ENCODE assay signal across 20 cellular contexts in genomic region chr5:74622944-74623343, GRCh38. TPM values are rescaled to one million over a fixed set of nuclear protein-coding genes. Genes with fewer than 3 reads are reported as not detected.
DNase-seq lines count a peak whose midpoint lies in the region; ATAC-seq, FAIRE-seq and TF ChIP-seq lines count a peak whose summit lies in the region.
"Had no signal": no experiment of that assay in that cellular context is flagged by ENCODE, and none has a peak within 500 bp of the region (broad histone marks: within the 10 kb centered on the region; RNA-seq: fewer than 3 reads in every experiment).

No MANE protein-coding gene starts in this region.

- peak overlapping the region; percentile 93 for H3K27ac Mint-ChIP-seq in neural crest cell (ENCODE audit: unreplicated experiment)
- H3K27ac Mint-ChIP-seq: B cell; CD4-positive, CD25-positive, alpha-beta regulatory T cell had no signal

- H3K4me3 ChIP-seq in K562 (no peak overlapping the region), vagina (no peak overlapping the region)
- H3K4me3 ChIP-seq: HAP-1, PC-9, SJCRH30 had no signal

- H3K27ac ChIP-seq in K562 (ENCODE audit: extremely low read depth, low read depth, low read length) = no peak overlapping the region
- H3K27ac ChIP-seq in vagina = no peak overlapping the region
- H3K27ac ChIP-seq: 22Rv1, HL-60, SJCRH30 had no signal

- H3K9me1 ChIP-seq in K562 (ENCODE audit: control insufficient read depth, insufficient read depth, low read length) = no peaks in the 10 kb centered on the region

- no peak overlapping the region for H3K4me2 ChIP-seq in K562 (ENCODE audit: insufficient read depth, low read length)

- no peaks in the 10 kb centered on the region for H3K4me1 ChIP-seq in K562 (replicated peaks in 1 of 2; ENCODE audit: control insufficient read depth in 2 of 2, insufficient read depth in 2 of 2, low read length in 2 of 2)
- no peaks in the 10 kb centered on the region for H3K4me1 ChIP-seq in vagina

- H2AFZ ChIP-seq in K562 (ENCODE audit: low read depth, low read length) = no peak overlapping the region
- H2AFZ ChIP-seq: PC-9 had no signal

- CTCF ChIA-PET in K562 (lab: Yijun Ruan, JAX; ENCODE audit: low intra/inter-chr PET ratio) = no interaction called here

- no peaks in the 10 kb centered on the region for H3K27me3 Mint-ChIP-seq in neural crest cell (ENCODE audit: low read depth)

- FAIRE-seq in K562 (lab: Jason Lieb, UNC) = no peak
- FAIRE-seq: G401.6 had no signal

- no peak for ATAC-seq in K562
- ATAC-seq in HG03571 (IDR thresholded peaks at IDR 0.05; ENCODE audit: unreplicated experiment) = no peak

- DNase-seq in DMS 273 (lab: John Stamatoyannopoulos, UW; ENCODE audit: unreplicated experiment) = peak; percentile 41
- no peak for DNase-seq in DMS 273 treated with DMSO at 0.1 percent for 48 hours (lab: John Stamatoyannopoulos, UW)
- peak; percentile 41 for DNase-seq in NCI-H226
- no peak for DNase-seq in K562 (ENCODE audit: extremely low read depth in 1 of 4, low spot score in 3 of 4)
- no peak for DNase-seq in neural crest cell (ENCODE audit: low read depth, low spot score)
- DNase-seq in vagina (ENCODE audit: extremely low spot score in 2 of 2) = no peak
- no peak for DNase-seq in iPS-NIHi7 (ENCODE audit: extremely low spot score)
- DNase-seq: Calu3; CD4-positive, CD25-positive, alpha-beta regulatory T cell; DND-41; NCI-H2029; NCI-H510A treated with DMSO at 0.1 percent for 48 hours; SJCRH30 had no signal

- no TSS peak for BruUV-seq in K562 (replicated peaks; lab: Mats Ljungman, UMichigan)

- H3K36me3 ChIP-seq in K562 (ENCODE audit: control insufficient read depth, insufficient read depth, low read length) (no peaks in the 10 kb centered on the region), vagina (no peaks in the 10 kb centered on the region)
- H3K36me3 ChIP-seq: HAP-1 had no signal

- peak overlapping the region; percentile 43 for H3K4me3 Mint-ChIP-seq in neural crest cell
- H3K4me3 Mint-ChIP-seq: B cell; CD4-positive, CD25-positive, alpha-beta regulatory T cell had no signal

- TF ChIP-seq CTCF in K562 (IDR thresholded peaks at IDR 0.05 in 2 of 3, conservative IDR thresholded peaks at IDR 0.05 in 1 of 3; ENCODE audit: insufficient read depth in 2 of 3, low read depth in 1 of 3, low read length in 3 of 3) (no peak), neural crest cell (conservative IDR thresholded peaks at IDR 0.05) (no peak), vagina (IDR thresholded peaks at IDR 0.05) (no peak)

- intact Hi-C loops in K562 (cut with micrococcal nuclease) (no loop called here), vagina (cut with DNase I) (no loop called here)

- no peaks in the 10 kb centered on the region for H3K79me2 ChIP-seq in K562 (ENCODE audit: control insufficient read depth, insufficient read depth, low read length)

- TF ChIP-seq POLR2A in K562 (conservative IDR thresholded peaks at IDR 0.05) (no peak), vagina (IDR thresholded peaks at IDR 0.05) (no peak)

- H3K9me3 Mint-ChIP-seq in neural crest cell = peaks cover 9% of the 10 kb centered on the region
- H3K9me3 Mint-ChIP-seq: CD4-positive, CD25-positive, alpha-beta regulatory T cell had no signal

- H3K27me3 ChIP-seq in K562 (ENCODE audit: control insufficient read depth in 2 of 2, insufficient read depth in 2 of 2, low read length in 2 of 2) = peaks cover 4 to 15% of the 10 kb centered on the region in 2 experiments; a peak in 4 of 5 replicates
- H3K27me3 ChIP-seq in vagina = no peaks in the 10 kb centered on the region
- H3K27me3 ChIP-seq: SJCRH30 had no signal

- H3K9me3 ChIP-seq in K562 (replicated peaks; ENCODE audit: control insufficient read depth, insufficient read depth, low read depth, low read length) (no peaks in the 10 kb centered on the region; the same call in 1 of the 2 replicates), vagina (no peaks in the 10 kb centered on the region)
- H3K9me3 ChIP-seq: HAP-1, SJCRH30 had no signal

- no peak for TF ChIP-seq EP300 in K562 (IDR thresholded peaks at IDR 0.05; ENCODE audit: low read length)

- no peaks in the 10 kb centered on the region for H4K20me1 ChIP-seq in K562 (replicated peaks; ENCODE audit: control insufficient read depth, insufficient read depth, low read length)

- 4% methylated on average over 4 of the region's 4 CpGs for WGBS in K562 (ENCODE audit: insufficient coverage, low coverage, missing lambda C conversion rate)

- in situ Hi-C loops in K562 (cut with MboI) = no loop called here

- H3K9ac ChIP-seq in K562 (ENCODE audit: insufficient read depth in 1 of 2, low read depth in 2 of 2, low read length in 2 of 2) = no peak overlapping the region

- POLR2A ChIA-PET in K562 (lab: Yijun Ruan, JAX) = interaction anchor here (1.4 kb wide), 1 partner anchor 17 kb away, joined by 5 read pairs; the partner anchor contains the start of gene ENC1

- peaks cover 88% of the 10 kb centered on the region for H3K4me1 Mint-ChIP-seq in neural crest cell
- H3K4me1 Mint-ChIP-seq: CD4-positive, CD25-positive, alpha-beta regulatory T cell had no signal

- TF ChIP-seq RAD21 in K562 (CRISPR knock-in tag; conservative IDR thresholded peaks at IDR 0.05 in 1 of 2, IDR thresholded peaks at IDR 0.05 in 1 of 2) = no peak

- H3K36me3 Mint-ChIP-seq in neural crest cell (ENCODE audit: low read depth) = peaks cover 17% of the 10 kb centered on the region
- H3K36me3 Mint-ChIP-seq: CD4-positive, CD25-positive, alpha-beta regulatory T cell had no signal

TF ChIP-seq in K562, 482 proteins besides CTCF, POLR2A, EP300 and RAD21:
- no peak for TF ChIP-seq TARDBP (IDR thresholded peaks at IDR 0.05)
- peak; percentile 56 for TF ChIP-seq RFX1 (IDR thresholded peaks at IDR 0.05)
- no peak for TF ChIP-seq DNMT1 (IDR thresholded peaks at IDR 0.05)

RNA-seq across cellular contexts. Expression of gene ENC1, which starts 17.6 kb away (rescaled TPM):
- 0.92 and 4.1 TPM in 2 replicates for total RNA-seq in K562 (2011; cell fraction: chromatin; rRNA removed; ENCODE audit: low replicate concordance)
- 0.66 and 3.7 TPM in 2 replicates for total RNA-seq in K562 (2011; cell fraction: nucleolus; rRNA removed)
- 0.51 and 0.84 TPM in 2 replicates for total RNA-seq in K562 (2011; cell fraction: nucleoplasm; rRNA removed)
- 0.86 and 4.1 TPM in 2 replicates for total RNA-seq in K562 (2014; rRNA removed)
- total RNA-seq in K562 (2014; rRNA removed; fragmentation: Illumina TruSeq; extraction: Trizol) = 1.1 and 1.2 TPM in 2 replicates
- 1.3 and 1.5 TPM in 2 replicates for total RNA-seq in K562 (2015; rRNA removed; fragmentation: Illumina TruSeq; extraction: Trizol)
- 2.5 and 2.6 TPM in 2 replicates for total RNA-seq in K562 (2021)
- 1.9 and 3.2 TPM in 2 replicates for polyA plus RNA-seq in K562 (2011; rRNA removed)
- polyA plus RNA-seq in K562 (2011; cell fraction: cytosol; rRNA removed) = 1.5 and 4.8 TPM in 2 replicates
- 4.3 and 10.7 TPM in 2 replicates for polyA plus RNA-seq in K562 (2011; cell fraction: nucleus; rRNA removed)
- polyA plus RNA-seq in K562 (2012) = 2.0 TPM in 2 replicates
- polyA plus RNA-seq in K562 (2014; fragmentation: Illumina TruSeq; extraction: Trizol) = 0.97 and 1.1 TPM in 2 replicates
- polyA plus RNA-seq in K562 (2014; fragmentation: Nextera tagmentation; extraction: Ambion mirVana) = under 1 TPM; 0.17 to 0.37 TPM
- polyA plus RNA-seq in K562 (2014; rRNA removed) = 0.67 and 0.91 TPM in 2 replicates
- 5.4 and 9.5 TPM in 2 replicates for polyA minus RNA-seq in K562 (2011; rRNA and poly(A)+ RNA removed)
- 2.4 and 4.6 TPM in 2 replicates for polyA minus RNA-seq in K562 (2011; cell fraction: cytosol; rRNA and poly(A)+ RNA removed)
- polyA minus RNA-seq in K562 (2011; cell fraction: nucleus; rRNA and poly(A)+ RNA removed) = 7.8 and 13.5 TPM in 2 replicates
- total RNA-seq in neural crest cell = 130 and 135 TPM in 2 replicates
- 7.1 TPM for total RNA-seq in vagina

Comparison
In these comparisons a context has a peak if more than half of its experiments do, and no peak if none do; other contexts are left out.
1. DNase-seq: peak in DMS 273 (single experiment) and NCI-H226 (single experiment); none in DMS 273 treated with DMSO at 0.1 percent for 48 hours (single experiment), K562 (0 of 4), neural crest cell (single experiment), vagina (0 of 2) and iPS-NIHi7 (single experiment).
2. RNA of gene ENC1, which starts 17.6 kb away (total RNA-seq): 130 to 135 TPM in neural crest cell; 7.1 TPM in vagina (single experiment) and 0.51 to 4.1 TPM in K562; every median in the first group is over 10 times any median in the second.